ENCODE assay signal across 21 cellular contexts in genomic region chr14:64363265-64363840, GRCh38. TPM values are rescaled to one million over a fixed set of nuclear protein-coding genes. Genes with fewer than 3 reads are reported as not detected.
DNase-seq lines count a peak whose midpoint lies in the region; ATAC-seq and TF ChIP-seq lines count a peak whose summit lies in the region.
"Had no signal": no experiment of that assay in that cellular context is flagged by ENCODE, and none has a peak within 500 bp of the region (broad histone marks: within the 10 kb centered on the region; RNA-seq: fewer than 3 reads in every experiment).

No MANE protein-coding gene starts in this region.

- H3K27ac ChIP-seq in mesendoderm (ENCODE audit: low read depth, low read length) (no peak overlapping the region), GM23338 (ENCODE audit: low read depth) (no peak overlapping the region)
- H3K27ac ChIP-seq: body of pancreas, neutrophil had no signal

- no peaks in the 10 kb centered on the region for H3F3A ChIP-seq in GM23338 (replicated peaks; ENCODE audit: low read depth)

- no peak overlapping the region for H2AK5ac ChIP-seq in mesendoderm (ENCODE audit: low read length)

- whole genome bisulfite sequencing in mesendoderm (ENCODE audit: extremely low coverage, insufficient coverage, low lambda C conversion rate): no CpG with 5 or more reads among the region's 3 CpGs

- no peak overlapping the region for H3K4me2 ChIP-seq in mesendoderm (ENCODE audit: low read length)
- H3K4me2 ChIP-seq in GM23338: no peak overlapping the region

- H4K20me1 ChIP-seq in GM23338 (replicated peaks; ENCODE audit: insufficient read depth): no peaks in the 10 kb centered on the region

- peaks cover 5% of the 10 kb centered on the region; the same call in 2 of the 3 replicates for H3K4me1 Mint-ChIP-seq in GM23338
- H3K4me1 Mint-ChIP-seq: activated B cell treated with CpG ODN at 0.5 μM for 24 hours; immature natural killer cell; mesothelial cell of epicardium; stimulated activated memory B cell treated with anti-CD40 and anti-IgM and Interleukin-4, amounts not matched to agents 10 μg/mL and 1 μg/mL and 100 μg/mL, for 72 hours had no signal

- H3K9me3 Mint-ChIP-seq in GM23338: no peaks in the 10 kb centered on the region
- H3K9me3 Mint-ChIP-seq: activated B cell treated with CpG ODN at 0.5 μM for 24 hours; IgD-negative memory B cell; immature natural killer cell; mesothelial cell of epicardium; stimulated activated memory B cell treated with anti-CD40 and anti-IgM and Interleukin-4, amounts not matched to agents 10 μg/mL and 1 μg/mL and 100 μg/mL, for 72 hours; type B pancreatic cell had no signal

- H3K4me3 ChIP-seq in cardiac fibroblast (replicated peaks in 1 of 2; ENCODE audit: low read depth in 2 of 2, low read length in 2 of 2) (no peak overlapping the region), mesendoderm (ENCODE audit: low read length) (no peak overlapping the region), GM23338 (no peak overlapping the region)
- H3K4me3 ChIP-seq: body of pancreas had no signal

- peaks cover 10% of the 10 kb centered on the region; the same call in 1 of the 2 replicates for H3K9me2 ChIP-seq in GM23338 (ENCODE audit: insufficient read depth)

- TF ChIP-seq CTCF in cardiac fibroblast (IDR thresholded peaks at IDR 0.05; ENCODE audit: low read depth, low read length): no peak
- no peak for TF ChIP-seq CTCF in GM23338 (conservative IDR thresholded peaks at IDR 0.05; ENCODE audit: low read depth in 2 of 2)

- no peak overlapping the region for H3K23ac ChIP-seq in mesendoderm (ENCODE audit: low read length)

- no peak overlapping the region for H3K9ac ChIP-seq in mesendoderm (ENCODE audit: low read length)

- H4K8ac ChIP-seq in mesendoderm (ENCODE audit: low read depth, low read length): no peak overlapping the region

- no peak overlapping the region for H3K27ac Mint-ChIP-seq in GM23338
- H3K27ac Mint-ChIP-seq: activated B cell treated with CpG ODN at 0.5 μM for 24 hours; immature natural killer cell; mesothelial cell of epicardium; stimulated activated memory B cell treated with anti-CD40 and anti-IgM and Interleukin-4, amounts not matched to agents 10 μg/mL and 1 μg/mL and 100 μg/mL, for 72 hours; type B pancreatic cell had no signal

- no peak overlapping the region for H3K4ac ChIP-seq in mesendoderm (ENCODE audit: low read depth, low read length)

- no peak overlapping the region for H2BK15ac ChIP-seq in mesendoderm (replicated peaks; ENCODE audit: low read depth)

- no peak overlapping the region for H3K18ac ChIP-seq in mesendoderm (ENCODE audit: low read length)

- no peak overlapping the region for H2AFZ ChIP-seq in GM23338

- H3K79me1 ChIP-seq in mesendoderm (ENCODE audit: low read length): no peaks in the 10 kb centered on the region

- H3K4me3 Mint-ChIP-seq in GM23338: no peak overlapping the region
- H3K4me3 Mint-ChIP-seq: activated B cell treated with CpG ODN at 0.5 μM for 24 hours; IgD-negative memory B cell; immature natural killer cell; mesothelial cell of epicardium; stimulated activated memory B cell treated with anti-CD40 and anti-IgM and Interleukin-4, amounts not matched to agents 10 μg/mL and 1 μg/mL and 100 μg/mL, for 72 hours; type B pancreatic cell had no signal

- H3K4me1 ChIP-seq in mesendoderm (ENCODE audit: control insufficient read depth, low read depth, low read length) (no peaks in the 10 kb centered on the region), GM23338 (ENCODE audit: insufficient read depth) (peaks cover 8% of the 10 kb centered on the region; the same call in 1 of the 2 replicates)
- H3K4me1 ChIP-seq: body of pancreas had no signal

- H4K5ac ChIP-seq in mesendoderm (ENCODE audit: low read length): no peak overlapping the region

- no peaks in the 10 kb centered on the region for H3K36me3 ChIP-seq in mesendoderm (ENCODE audit: control insufficient read depth, insufficient read depth, low read length)
- no peaks in the 10 kb centered on the region for H3K36me3 ChIP-seq in GM23338 (ENCODE audit: insufficient read depth)
- H3K36me3 ChIP-seq: neutrophil had no signal

- no peak overlapping the region for H2BK5ac ChIP-seq in mesendoderm (ENCODE audit: low read length)

- H3K36me3 Mint-ChIP-seq in GM23338 (ENCODE audit: low read depth): no peaks in the 10 kb centered on the region; the same call in 2 of the 3 replicates
- H3K36me3 Mint-ChIP-seq: mesothelial cell of epicardium; stimulated activated memory B cell treated with anti-CD40 and anti-IgM and Interleukin-4, amounts not matched to agents 10 μg/mL and 1 μg/mL and 100 μg/mL, for 72 hours; type B pancreatic cell had no signal

- peak; percentile 49 for DNase-seq in HCEC 1CT
- peak; percentile 45 for DNase-seq in RKO (ENCODE audit: low spot score)
- DNase-seq in cardiac fibroblast (ENCODE audit: low read depth in 2 of 2): peak; percentile 46 to 49
- DNase-seq in mesendoderm: peak; percentile 48
- no peak for DNase-seq in mucosa of gallbladder (ENCODE audit: low spot score)
- DNase-seq in GM23338 (ENCODE audit: low spot score): no peak
- DNase-seq in SIG-M5 treated with dmso at 0.1 percent for 504 hours (lab: John Stamatoyannopoulos, UW; ENCODE audit: unreplicated experiment): no peak
- DNase-seq in medulla oblongata (ENCODE audit: extremely low spot score): no peak
- DNase-seq: activated B cell treated with CpG ODN at 0.5 μM for 24 hours; body of pancreas; DMS53; effector CD4-positive, alpha-beta T cell; GOT3; immature natural killer cell; NCI-H1436 treated with DMSO at 0.1 percent for 48 hours; NCI-H446 had no signal

- peaks cover 5% of the 10 kb centered on the region for H3K27me3 Mint-ChIP-seq in GM23338 (ENCODE audit: insufficient read depth, low read depth, poor library complexity)
- H3K27me3 Mint-ChIP-seq: activated B cell treated with CpG ODN at 0.5 μM for 24 hours; IgD-negative memory B cell; stimulated activated memory B cell treated with anti-CD40 and anti-IgM and Interleukin-4, amounts not matched to agents 10 μg/mL and 1 μg/mL and 100 μg/mL, for 72 hours; type B pancreatic cell had no signal

- no peak for ATAC-seq in GM23338
- ATAC-seq: body of pancreas; stimulated activated memory B cell treated with anti-CD40 and anti-IgM and Interleukin-4, amounts not matched to agents 10 μg/mL and 1 μg/mL and 100 μg/mL, for 72 hours had no signal

- H3K79me2 ChIP-seq in mesendoderm (ENCODE audit: control insufficient read depth, insufficient read depth, low read length) (no peaks in the 10 kb centered on the region), GM23338 (replicated peaks; ENCODE audit: insufficient read depth) (no peaks in the 10 kb centered on the region)

- no peak overlapping the region for H3K56ac ChIP-seq in mesendoderm (ENCODE audit: low read length)

- H3K27me3 ChIP-seq in mesendoderm (ENCODE audit: insufficient read depth, low read length, poor library complexity) (no peaks in the 10 kb centered on the region), GM23338 (ENCODE audit: insufficient read depth) (no peaks in the 10 kb centered on the region)
- H3K27me3 ChIP-seq: body of pancreas, neutrophil had no signal

- H2BK120ac ChIP-seq in mesendoderm (ENCODE audit: low read depth, low read length): no peak overlapping the region

TF ChIP-seq in GM23338, 12 proteins besides CTCF, POLR2A, EP300 and RAD21 (continues in another document):
- TF ChIP-seq STAT1 (IDR thresholded peaks at IDR 0.05; ENCODE audit: unreplicated experiment) (no peak), CREB1 (CRISPR knock-in tag; IDR thresholded peaks at IDR 0.05; ENCODE audit: low read depth) (no peak)

RNA-seq across cellular contexts. Expression of gene MTHFD1, which starts 24.8 kb away (rescaled TPM):
- polyA plus RNA-seq in mesendoderm (2013, experiment 1 of 2): 207 TPM
- 208 TPM for polyA plus RNA-seq in mesendoderm (2013, experiment 2 of 2)
- 40.7 TPM for total RNA-seq in mucosa of gallbladder
- 219 and 252 TPM in 2 replicates for total RNA-seq in GM23338 (2014; rRNA removed; shearing (Covaris generic))
- 237 and 262 TPM in 2 replicates for polyA plus RNA-seq in GM23338 (2016; fragmentation: Nextera tagmentation; extraction: Ambion mirVana)

Comparison
In these comparisons a context has a peak if more than half of its experiments do, and no peak if none do; other contexts are left out.
1. DNase-seq: peak in HCEC 1CT (single experiment), RKO (single experiment), cardiac fibroblast (2 of 2) and mesendoderm (single experiment); none in mucosa of gallbladder (single experiment), GM23338 (single experiment), SIG-M5 treated with dmso at 0.1 percent for 504 hours (single experiment) and medulla oblongata (single experiment).